Comparison of ENCODE assay signal across 1 cellular context in the genomic region with DNA sequence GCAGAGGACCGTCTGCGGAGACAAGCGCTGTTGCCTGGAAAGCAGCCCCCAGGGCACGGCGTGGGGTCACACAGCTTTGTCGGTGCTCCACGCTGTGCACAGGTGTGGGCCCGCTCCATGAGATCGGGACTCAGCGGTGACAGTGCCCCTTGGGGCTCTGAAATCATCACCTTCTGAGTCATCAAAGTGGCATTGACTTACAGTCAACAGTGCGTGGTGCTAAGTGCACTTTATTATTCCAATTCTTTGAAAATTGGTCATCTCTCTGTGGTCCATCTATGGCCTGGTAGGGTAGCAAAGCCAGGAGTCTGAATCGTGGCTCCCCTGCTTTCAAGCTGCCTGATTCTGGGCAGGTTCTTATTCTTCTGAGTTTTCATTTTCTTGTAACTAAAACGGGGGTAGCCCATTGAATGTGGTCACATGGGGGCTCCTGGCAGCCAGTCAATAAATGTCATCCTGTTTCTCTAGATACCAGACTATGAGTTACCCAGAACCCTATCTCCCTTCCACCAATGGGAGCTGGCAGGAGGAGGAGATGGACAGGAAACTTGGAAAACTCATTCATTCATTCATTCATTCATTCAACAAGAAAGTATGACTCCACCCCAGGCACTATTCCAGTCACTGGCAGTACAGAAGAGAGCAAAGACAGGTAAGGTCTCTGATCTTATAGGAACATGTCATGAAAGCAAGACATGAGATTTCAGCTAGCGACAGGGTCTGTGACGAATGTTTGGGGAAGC.
TF ChIP-seq lines count a peak whose summit lies in the region.

No MANE protein-coding gene starts in this region.

TF ChIP-seq in GM12878, 131 proteins besides CTCF, POLR2A, EP300 and RAD21 (continued from another document):
- TF ChIP-seq, protein P1, sequence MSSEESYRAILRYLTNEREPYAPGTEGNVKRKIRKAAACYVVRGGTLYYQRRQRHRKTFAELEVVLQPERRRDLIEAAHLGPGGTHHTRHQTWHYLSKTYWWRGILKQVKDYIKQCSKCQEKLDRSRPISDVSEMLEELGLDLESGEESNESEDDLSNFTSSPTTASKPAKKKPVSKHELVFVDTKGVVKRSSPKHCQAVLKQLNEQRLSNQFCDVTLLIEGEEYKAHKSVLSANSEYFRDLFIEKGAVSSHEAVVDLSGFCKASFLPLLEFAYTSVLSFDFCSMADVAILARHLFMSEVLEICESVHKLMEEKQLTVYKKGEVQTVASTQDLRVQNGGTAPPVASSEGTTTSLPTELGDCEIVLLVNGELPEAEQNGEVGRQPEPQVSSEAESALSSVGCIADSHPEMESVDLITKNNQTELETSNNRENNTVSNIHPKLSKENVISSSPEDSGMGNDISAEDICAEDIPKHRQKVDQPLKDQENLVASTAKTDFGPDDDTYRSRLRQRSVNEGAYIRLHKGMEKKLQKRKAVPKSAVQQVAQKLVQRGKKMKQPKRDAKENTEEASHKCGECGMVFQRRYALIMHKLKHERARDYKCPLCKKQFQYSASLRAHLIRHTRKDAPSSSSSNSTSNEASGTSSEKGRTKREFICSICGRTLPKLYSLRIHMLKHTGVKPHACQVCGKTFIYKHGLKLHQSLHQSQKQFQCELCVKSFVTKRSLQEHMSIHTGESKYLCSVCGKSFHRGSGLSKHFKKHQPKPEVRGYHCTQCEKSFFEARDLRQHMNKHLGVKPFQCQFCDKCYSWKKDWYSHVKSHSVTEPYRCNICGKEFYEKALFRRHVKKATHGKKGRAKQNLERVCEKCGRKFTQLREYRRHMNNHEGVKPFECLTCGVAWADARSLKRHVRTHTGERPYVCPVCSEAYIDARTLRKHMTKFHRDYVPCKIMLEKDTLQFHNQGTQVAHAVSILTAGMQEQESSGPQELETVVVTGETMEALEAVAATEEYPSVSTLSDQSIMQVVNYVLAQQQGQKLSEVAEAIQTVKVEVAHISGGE (CRISPR knock-in tag; IDR thresholded peaks at IDR 0.05), result no peak
- TF ChIP-seq LARP7 (IDR thresholded peaks at IDR 0.05) (no peak), HDAC2 (IDR thresholded peaks at IDR 0.05) (no peak), KAT2A (conservative IDR thresholded peaks at IDR 0.05; ENCODE audit: control insufficient read depth, low read depth, low read length) (no peak), CBX3 (IDR thresholded peaks at IDR 0.05; ENCODE audit: borderline replicate concordance, low read depth) (no peak), RAD51 (IDR thresholded peaks at IDR 0.05) (no peak), MYB (IDR thresholded peaks at IDR 0.05; ENCODE audit: borderline replicate concordance, low read depth, low read length) (no peak), SIN3A (IDR thresholded peaks at IDR 0.05; ENCODE audit: low read depth, low read length) (no peak), EZH2 (IDR thresholded peaks at IDR 0.05; ENCODE audit: borderline replicate concordance, control insufficient read depth, low read depth, low read length) (no peak), WRNIP1 (IDR thresholded peaks at IDR 0.05; ENCODE audit: borderline replicate concordance, low read depth, low read length) (no peak), SMAD5 (IDR thresholded peaks at IDR 0.05; ENCODE audit: low read depth) (no peak), PML (IDR thresholded peaks at IDR 0.05; ENCODE audit: low read length) (no peak), CBX5 (IDR thresholded peaks at IDR 0.05; ENCODE audit: low read depth) (no peak), NR2F1 (conservative IDR thresholded peaks at IDR 0.05) (no peak)
- TF ChIP-seq, protein P2, sequence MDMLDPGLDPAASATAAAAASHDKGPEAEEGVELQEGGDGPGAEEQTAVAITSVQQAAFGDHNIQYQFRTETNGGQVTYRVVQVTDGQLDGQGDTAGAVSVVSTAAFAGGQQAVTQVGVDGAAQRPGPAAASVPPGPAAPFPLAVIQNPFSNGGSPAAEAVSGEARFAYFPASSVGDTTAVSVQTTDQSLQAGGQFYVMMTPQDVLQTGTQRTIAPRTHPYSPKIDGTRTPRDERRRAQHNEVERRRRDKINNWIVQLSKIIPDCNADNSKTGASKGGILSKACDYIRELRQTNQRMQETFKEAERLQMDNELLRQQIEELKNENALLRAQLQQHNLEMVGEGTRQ (IDR thresholded peaks at IDR 0.05; ENCODE audit: borderline replicate concordance, low read depth, low read length), result no peak
- TF ChIP-seq, protein P3, sequence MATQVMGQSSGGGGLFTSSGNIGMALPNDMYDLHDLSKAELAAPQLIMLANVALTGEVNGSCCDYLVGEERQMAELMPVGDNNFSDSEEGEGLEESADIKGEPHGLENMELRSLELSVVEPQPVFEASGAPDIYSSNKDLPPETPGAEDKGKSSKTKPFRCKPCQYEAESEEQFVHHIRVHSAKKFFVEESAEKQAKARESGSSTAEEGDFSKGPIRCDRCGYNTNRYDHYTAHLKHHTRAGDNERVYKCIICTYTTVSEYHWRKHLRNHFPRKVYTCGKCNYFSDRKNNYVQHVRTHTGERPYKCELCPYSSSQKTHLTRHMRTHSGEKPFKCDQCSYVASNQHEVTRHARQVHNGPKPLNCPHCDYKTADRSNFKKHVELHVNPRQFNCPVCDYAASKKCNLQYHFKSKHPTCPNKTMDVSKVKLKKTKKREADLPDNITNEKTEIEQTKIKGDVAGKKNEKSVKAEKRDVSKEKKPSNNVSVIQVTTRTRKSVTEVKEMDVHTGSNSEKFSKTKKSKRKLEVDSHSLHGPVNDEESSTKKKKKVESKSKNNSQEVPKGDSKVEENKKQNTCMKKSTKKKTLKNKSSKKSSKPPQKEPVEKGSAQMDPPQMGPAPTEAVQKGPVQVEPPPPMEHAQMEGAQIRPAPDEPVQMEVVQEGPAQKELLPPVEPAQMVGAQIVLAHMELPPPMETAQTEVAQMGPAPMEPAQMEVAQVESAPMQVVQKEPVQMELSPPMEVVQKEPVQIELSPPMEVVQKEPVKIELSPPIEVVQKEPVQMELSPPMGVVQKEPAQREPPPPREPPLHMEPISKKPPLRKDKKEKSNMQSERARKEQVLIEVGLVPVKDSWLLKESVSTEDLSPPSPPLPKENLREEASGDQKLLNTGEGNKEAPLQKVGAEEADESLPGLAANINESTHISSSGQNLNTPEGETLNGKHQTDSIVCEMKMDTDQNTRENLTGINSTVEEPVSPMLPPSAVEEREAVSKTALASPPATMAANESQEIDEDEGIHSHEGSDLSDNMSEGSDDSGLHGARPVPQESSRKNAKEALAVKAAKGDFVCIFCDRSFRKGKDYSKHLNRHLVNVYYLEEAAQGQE (IDR thresholded peaks at IDR 0.05; ENCODE audit: low read depth, low read length), result no peak
TF ChIP-seq in GM12878: peak in this region for 0.
